8 cellular contexts compared by ENCODE assay signal in the genomic region with DNA sequence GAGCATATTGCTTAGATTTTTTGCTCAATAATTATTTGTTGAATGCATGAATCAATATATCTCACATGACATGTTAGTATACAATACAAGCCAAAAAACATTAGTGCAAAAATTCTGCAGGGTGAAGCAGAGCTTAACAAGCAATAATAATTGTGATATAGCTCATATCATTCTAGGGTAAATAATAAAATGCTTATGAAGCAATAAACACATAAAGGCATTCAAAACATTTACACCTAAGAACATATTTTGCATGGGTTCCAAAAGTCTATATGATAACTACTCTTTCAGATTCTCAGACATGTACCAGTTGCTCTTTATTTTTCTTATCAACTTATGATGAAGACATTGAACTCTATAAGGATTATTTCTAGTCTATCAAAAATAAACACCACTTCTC.
"Had no signal": no experiment of that assay in that cellular context is flagged by ENCODE, and none has a peak within 500 bp of the region (broad histone marks: within the 10 kb centered on the region; RNA-seq: fewer than 3 reads in every experiment).

No MANE protein-coding gene starts in this region.

- DNase-seq: GM23248, GOT3, H7, HFFc6, KG1 had no signal

- H3K9ac ChIP-seq: GM23248 had no signal

- H3K27ac ChIP-seq: GM23248, HL-60 had no signal

- H3K36me3 ChIP-seq: HAP-1 had no signal

- H3K4me1 ChIP-seq: HAP-1 had no signal

- ATAC-seq: HCT116 had no signal

- H2AFZ ChIP-seq: GM23248 had no signal

- H3K9me3 ChIP-seq: HAP-1 had no signal

- H3K4me3 ChIP-seq: GM23248, HAP-1 had no signal
